11 cellular contexts compared by ENCODE assay signal in the genomic region with DNA sequence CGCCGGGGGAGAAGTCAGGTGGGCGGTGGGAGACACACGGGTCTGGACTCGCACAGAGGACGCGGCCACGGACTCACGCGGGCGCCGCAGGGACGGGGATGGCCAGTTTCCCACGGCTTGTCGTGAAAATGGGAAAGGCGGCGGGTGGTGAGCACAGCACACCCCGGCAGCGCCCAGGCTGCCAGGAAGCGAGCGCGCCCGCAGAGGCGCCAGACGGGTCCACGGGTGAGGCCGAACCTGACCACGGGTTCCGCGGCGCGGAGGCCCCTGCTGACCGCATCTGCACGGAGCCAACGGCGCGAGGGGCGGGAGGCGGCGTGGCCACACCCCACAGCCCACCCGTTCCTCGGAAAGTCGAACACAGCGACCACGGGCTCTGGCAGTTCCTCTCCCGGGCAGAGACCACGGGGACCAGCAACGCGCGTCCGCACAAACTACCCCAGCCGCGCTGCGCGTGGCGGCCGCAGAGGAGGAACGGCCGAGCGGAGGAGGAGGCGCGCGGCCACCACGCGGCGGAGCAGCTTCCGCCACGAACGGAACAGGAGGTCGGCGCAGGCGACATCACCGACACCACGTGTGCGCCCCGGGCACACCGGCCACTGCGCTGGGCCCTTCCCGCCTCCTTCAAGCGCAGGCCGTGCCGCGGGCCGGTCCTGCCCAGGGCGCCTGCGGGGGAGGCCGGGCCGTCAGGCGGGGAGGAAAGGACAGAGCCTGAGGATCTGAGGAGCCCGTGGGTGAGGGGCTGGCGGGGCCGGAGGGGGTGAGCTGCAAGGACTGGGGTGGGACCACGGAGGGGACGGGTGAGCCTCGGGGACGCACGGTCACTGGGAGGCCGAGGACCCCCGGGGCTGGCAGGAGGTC. TPM values are rescaled to one million over a fixed set of nuclear protein-coding genes. Genes with fewer than 3 reads are reported as not detected.
DNase-seq lines count a peak whose midpoint lies in the region; ATAC-seq and TF ChIP-seq lines count a peak whose summit lies in the region.
"Had no signal": no experiment of that assay in that cellular context is flagged by ENCODE, and none has a peak within 500 bp of the region (broad histone marks: within the 10 kb centered on the region; RNA-seq: fewer than 3 reads in every experiment).

No MANE protein-coding gene starts in this region.

- H3K9me3 Mint-ChIP-seq in chondrocyte (ENCODE audit: low read depth): no peaks in the 10 kb centered on the region
- H3K9me3 Mint-ChIP-seq: T-helper 1 cell treated with Interleukin-12 subunit alpha and Interleukin-12 subunit beta and Interleukin-4 antibody, amounts not matched to agents 30 μg/mL and 1 μg/mL, for 36 hours had no signal

- H3K36me3 Mint-ChIP-seq in chondrocyte (ENCODE audit: low read depth): no peaks in the 10 kb centered on the region

- TF ChIP-seq CTCF in AG09309 (IDR thresholded peaks at IDR 0.05; ENCODE audit: control insufficient read depth, insufficient read depth, low read depth, low read length, missing control alignments) (no peak), HFF-Myc (IDR thresholded peaks at IDR 0.05; ENCODE audit: low read depth, low read length, missing control alignments) (no peak), chondrocyte (IDR thresholded peaks at IDR 0.05) (no peak), WERI-Rb-1 (IDR thresholded peaks at IDR 0.05; ENCODE audit: low read depth, low read length) (no peak)

- peaks cover 24% of the 10 kb centered on the region for H3K4me1 ChIP-seq in mucosa of stomach (ENCODE audit: control insufficient read depth, insufficient read depth, low read length)
- peaks cover 10% of the 10 kb centered on the region for H3K4me1 ChIP-seq in SJCRH30

- no peak for DNase-seq in AG09309 (ENCODE audit: low read depth)
- no peak for DNase-seq in HFF-Myc (ENCODE audit: extremely low read depth, low read depth)
- peak; percentile 85 for DNase-seq in chondrocyte (ENCODE audit: low spot score)
- DNase-seq in SJCRH30: no peak
- no peak for DNase-seq in OCI-M1 (lab: John Stamatoyannopoulos, UW)
- no peak for DNase-seq in WERI-Rb-1
- DNase-seq: DMS 273 treated with DMSO at 0.1 percent for 48 hours, NCI-H1694 had no signal

- no peak overlapping the region for H3K27ac ChIP-seq in SJCRH30
- H3K27ac ChIP-seq in WERI-Rb-1: no peak overlapping the region

- no peaks in the 10 kb centered on the region for H3K27me3 Mint-ChIP-seq in chondrocyte (ENCODE audit: low read depth)

- peaks cover 31% of the 10 kb centered on the region for H3K4me1 Mint-ChIP-seq in chondrocyte (ENCODE audit: low read depth)

- H3K27ac Mint-ChIP-seq in chondrocyte (ENCODE audit: unreplicated experiment): no peak overlapping the region
- H3K27ac Mint-ChIP-seq: T-helper 1 cell treated with Interleukin-12 subunit alpha and Interleukin-12 subunit beta and Interleukin-4 antibody, amounts not matched to agents 30 μg/mL and 1 μg/mL, for 36 hours had no signal

- peak overlapping the region; percentile 22 for H3K9ac ChIP-seq in mucosa of stomach (ENCODE audit: low read length)

- no peak for ATAC-seq in HG02970 (IDR thresholded peaks at IDR 0.05; ENCODE audit: low FRiP score, unreplicated experiment)

- no peak overlapping the region for H3K4me3 Mint-ChIP-seq in chondrocyte (ENCODE audit: unreplicated experiment)

- no peaks in the 10 kb centered on the region for H3K27me3 ChIP-seq in mucosa of stomach (ENCODE audit: control insufficient read depth, insufficient read depth, low read length)
- no peaks in the 10 kb centered on the region for H3K27me3 ChIP-seq in SJCRH30
- no peaks in the 10 kb centered on the region for H3K27me3 ChIP-seq in WERI-Rb-1 (ENCODE audit: insufficient read depth, low read depth, severe bottlenecking)

- no peaks in the 10 kb centered on the region for H3K9me3 ChIP-seq in mucosa of stomach (ENCODE audit: control insufficient read depth, low read length)
- no peaks in the 10 kb centered on the region for H3K9me3 ChIP-seq in SJCRH30 (replicated peaks)
- no peaks in the 10 kb centered on the region for H3K9me3 ChIP-seq in WERI-Rb-1 (ENCODE audit: severe bottlenecking)

- H3K36me3 ChIP-seq in mucosa of stomach (ENCODE audit: control insufficient read depth, insufficient read depth, low read length) (no peaks in the 10 kb centered on the region), SJCRH30 (no peaks in the 10 kb centered on the region), WERI-Rb-1 (no peaks in the 10 kb centered on the region; the same call in 1 of the 2 replicates)

- H3K4me3 ChIP-seq in AG09309 (ENCODE audit: control insufficient read depth, low read depth, low read length): peak overlapping the region; percentile 30
- peak overlapping the region; percentile 24; the same call in 1 of the 2 replicates for H3K4me3 ChIP-seq in HFF-Myc (replicated peaks; ENCODE audit: low read depth, low read length)
- no peak overlapping the region for H3K4me3 ChIP-seq in mucosa of stomach (ENCODE audit: low read length)
- H3K4me3 ChIP-seq in SJCRH30: no peak overlapping the region
- H3K4me3 ChIP-seq in WERI-Rb-1 (ENCODE audit: low read depth, low read length): no peak overlapping the region

RNA-seq across cellular contexts. Expression of gene EXD3, which starts 5.6 kb away (rescaled TPM):
- total RNA-seq in chondrocyte: 10.7 to 15.7 TPM (median 11.6 TPM) in 3 replicates
- total RNA-seq in SJCRH30 (2014; rRNA removed; shearing (Covaris generic)): 1.8 and 1.9 TPM in 2 replicates

RNA-seq across cellular contexts. Expression of gene NOXA1, which starts 5.8 kb away (rescaled TPM):
- 0.97 to 2.5 TPM (median 2.0 TPM) in 3 replicates for total RNA-seq in chondrocyte
- not detected in 2 replicates for total RNA-seq in SJCRH30 (2014; rRNA removed; shearing (Covaris generic))

RNA-seq across cellular contexts. Expression of gene ENTPD8, which starts 23.8 kb away (rescaled TPM):
- total RNA-seq in chondrocyte: 0.10 TPM in 1 of 3 replicates, not detected in the others
- not detected in 2 replicates for total RNA-seq in SJCRH30 (2014; rRNA removed; shearing (Covaris generic))

RNA-seq across cellular contexts. Expression of gene NSMF, which starts 41.7 kb away (rescaled TPM):
- total RNA-seq in chondrocyte: 81.5 to 86.8 TPM (median 86.1 TPM) in 3 replicates
- 35.4 and 40.3 TPM in 2 replicates for total RNA-seq in SJCRH30 (2014; rRNA removed; shearing (Covaris generic))

Comparison
In these comparisons a context has a peak if more than half of its experiments do, and no peak if none do; other contexts are left out.
1. H3K4me3 ChIP-seq: peak in AG09309 (single experiment) and HFF-Myc (single experiment); none in mucosa of stomach (single experiment), SJCRH30 (single experiment) and WERI-Rb-1 (single experiment).